In genomic region chr1:205565799-205566198, GRCh38 we compare ENCODE assay signal across 27 cellular contexts.
DNase-seq lines count a peak whose midpoint lies in the region; ATAC-seq, FAIRE-seq and TF ChIP-seq lines count a peak whose summit lies in the region.
"Had no signal": no experiment of that assay in that cellular context is flagged by ENCODE, and none has a peak within 500 bp of the region (broad histone marks: within the 10 kb centered on the region; RNA-seq: fewer than 3 reads in every experiment).

No MANE protein-coding gene starts in this region.

- POLR2A ChIA-PET in K562 (lab: Yijun Ruan, JAX) = interaction anchor here (0.6 to 1.0 kb wide), 4 partner anchors 10 to 1168 kb away, joined by 3 to 4 read pairs (median 3); no protein-coding TSS in a partner anchor

- no peak for TF ChIP-seq CTCF in K562 (IDR thresholded peaks at IDR 0.05 in 2 of 3, conservative IDR thresholded peaks at IDR 0.05 in 1 of 3; ENCODE audit: insufficient read depth in 2 of 3, low read depth in 1 of 3, low read length in 3 of 3)
- no peak for TF ChIP-seq CTCF in esophagus squamous epithelium (IDR thresholded peaks at IDR 0.05)

- H2AFZ ChIP-seq in K562 (ENCODE audit: low read depth, low read length) = no peak overlapping the region
- H2AFZ ChIP-seq: GM23248 had no signal

- no peak overlapping the region for H3K27ac ChIP-seq in K562 (ENCODE audit: extremely low read depth, low read depth, low read length)
- no peak overlapping the region for H3K27ac ChIP-seq in esophagus squamous epithelium
- H3K27ac ChIP-seq: A549, GM23248, SJCRH30 had no signal

- no peak for TF ChIP-seq POLR2A in K562 (conservative IDR thresholded peaks at IDR 0.05)
- TF ChIP-seq POLR2A in esophagus squamous epithelium (IDR thresholded peaks at IDR 0.05) = no peak

- no peak for TF ChIP-seq EP300 in K562 (IDR thresholded peaks at IDR 0.05; ENCODE audit: low read length)

- H3K79me2 ChIP-seq in K562 (ENCODE audit: control insufficient read depth, insufficient read depth, low read length) = no peaks in the 10 kb centered on the region

- H3K9me3 ChIP-seq in K562 (replicated peaks; ENCODE audit: control insufficient read depth, insufficient read depth, low read depth, low read length) (no peaks in the 10 kb centered on the region), esophagus squamous epithelium (peaks cover 0 to 12% (median 7%) of the 10 kb centered on the region in 3 donors)
- H3K9me3 ChIP-seq: SJCRH30 had no signal

- in situ Hi-C loops in K562 (cut with MboI) = no loop called here

- H3K9me1 ChIP-seq in K562 (ENCODE audit: control insufficient read depth, insufficient read depth, low read length) = no peaks in the 10 kb centered on the region

- H3K27me3 ChIP-seq in K562 (ENCODE audit: control insufficient read depth in 2 of 2, insufficient read depth in 2 of 2, low read length in 2 of 2) = peaks cover 23 to 37% of the 10 kb centered on the region in 2 experiments
- peaks cover 0 to 70% (median 1%) of the 10 kb centered on the region in 4 donors for H3K27me3 ChIP-seq in esophagus squamous epithelium

- CTCF ChIA-PET in K562 (lab: Yijun Ruan, JAX; ENCODE audit: low intra/inter-chr PET ratio) = no interaction called here

- no peaks in the 10 kb centered on the region for H4K20me1 ChIP-seq in K562 (replicated peaks; ENCODE audit: control insufficient read depth, insufficient read depth, low read length)

- TF ChIP-seq RAD21 in K562 (CRISPR knock-in tag; conservative IDR thresholded peaks at IDR 0.05 in 1 of 2, IDR thresholded peaks at IDR 0.05 in 1 of 2) = no peak

- H3K9ac ChIP-seq in K562 (ENCODE audit: insufficient read depth in 1 of 2, low read depth in 2 of 2, low read length in 2 of 2) = no peak overlapping the region
- H3K9ac ChIP-seq: GM23248 had no signal

- H3K36me3 ChIP-seq in K562 (ENCODE audit: control insufficient read depth, insufficient read depth, low read length) (no peaks in the 10 kb centered on the region), esophagus squamous epithelium (no peaks in the 10 kb centered on the region)
- H3K36me3 ChIP-seq: SJCRH30 had no signal

- FAIRE-seq in K562 (lab: Jason Lieb, UNC) = peak; percentile 19
- FAIRE-seq: A549, colon, HepG2 had no signal

- intact Hi-C loops in K562 (cut with micrococcal nuclease) (no loop called here), esophagus squamous epithelium (cut with DNase I) (no loop called here)

- no TSS peak for BruUV-seq in K562 (replicated peaks; lab: Mats Ljungman, UMichigan)

- H3K4me1 ChIP-seq in K562 (replicated peaks in 1 of 2; ENCODE audit: control insufficient read depth in 2 of 2, insufficient read depth in 2 of 2, low read length in 2 of 2) (peaks cover 0 to 7% of the 10 kb centered on the region in 2 experiments; a peak in 2 of 5 replicates), esophagus squamous epithelium (peaks cover 7 to 37% (median 20%) of the 10 kb centered on the region in 3 donors)
- H3K4me1 ChIP-seq: SJCRH30 had no signal

- H3K4me2 ChIP-seq in K562 (ENCODE audit: insufficient read depth, low read length) = no peak overlapping the region
- H3K4me2 ChIP-seq: A549 had no signal

- WGBS in K562 (ENCODE audit: insufficient coverage, low coverage, missing lambda C conversion rate) = 2% methylated on average over 3 of the region's 3 CpGs
- 38 to 67% methylated on average over 3 of the region's 3 CpGs for WGBS in esophagus squamous epithelium, 2 donors

- no peak overlapping the region for H3K4me3 ChIP-seq in K562
- H3K4me3 ChIP-seq in esophagus squamous epithelium = no peak overlapping the region
- H3K4me3 ChIP-seq: A549, GM23248, SJCRH30 had no signal

- DNase-seq in SIG-M5 treated with dmso at 0.1 percent for 504 hours (lab: John Stamatoyannopoulos, UW; ENCODE audit: unreplicated experiment) = peak; percentile 31
- no peak for DNase-seq in SIG-M5 (lab: John Stamatoyannopoulos, UW)
- peak; percentile 88 for DNase-seq in NCI-H146 (lab: John Stamatoyannopoulos, UW)
- DNase-seq in K562 (ENCODE audit: extremely low read depth in 1 of 4, low spot score in 3 of 4) = no peak
- DNase-seq in stimulated activated CD8-positive, alpha-beta memory T cell treated with anti-CD3 and anti-CD28 coated beads, Interleukin-4, amount 100 ng/mL, for 48 hours = peak; percentile 17
- DNase-seq in esophagus squamous epithelium (lab: John Stamatoyannopoulos, UW) = no peak
- no peak for DNase-seq in islet precursor cell
- DNase-seq: activated CD4-positive, alpha-beta T cell treated with anti-CD3 and anti-CD28 coated beads for 4 hours; activated naive CD8-positive, alpha-beta T cell treated with anti-CD3 and anti-CD28 coated beads, Interleukin-2, amount 50 U/mL, for 24 hours; glutamatergic neuron; GM23248; HFFc6; mesenchymal stem cell; naive B cell; NCI-H1105 treated with DMSO at 0.1 percent for 48 hours; occipital lobe; retina; SJCRH30; stimulated activated CD4-positive, alpha-beta T cell treated with anti-CD3 and anti-CD28 coated beads, Interleukin-12 subunit alpha, Interleukin-12 subunit beta, amount 100 ng/mL, for 4 hours; trophoblast cell had no signal

- ATAC-seq in K562 = no peak
- no peak for ATAC-seq in HG03469 (IDR thresholded peaks at IDR 0.05; ENCODE audit: unreplicated experiment)
- ATAC-seq: A549; activated naive CD8-positive, alpha-beta T cell treated with anti-CD3 and anti-CD28 coated beads, Interleukin-2, amount 50 U/mL, for 24 hours; activated T-helper 17 cell treated with anti-CD3 and anti-CD28 coated beads, Interleukin-2, amount 50 U/mL, for 72 hours; HepG2; Panc1; T-cell had no signal

TF ChIP-seq in K562, 482 proteins besides CTCF, POLR2A, EP300 and RAD21:
- TF ChIP-seq NFYB (IDR thresholded peaks at IDR 0.05; ENCODE audit: extremely low read depth, insufficient read length) (no peak), ZKSCAN8 (CRISPR knock-in tag; IDR thresholded peaks at IDR 0.05) (no peak), ZNF830 (CRISPR knock-in tag; IDR thresholded peaks at IDR 0.05) (no peak), KHSRP (IDR thresholded peaks at IDR 0.05) (no peak), NELFE (IDR thresholded peaks at IDR 0.05; ENCODE audit: insufficient read depth, insufficient read length) (no peak), TRIM24 (IDR thresholded peaks at IDR 0.05) (no peak)

Comparison
In these comparisons a context has a peak if more than half of its experiments do, and no peak if none do; other contexts are left out.
1. DNase-seq: peak in SIG-M5 treated with dmso at 0.1 percent for 504 hours (single experiment), NCI-H146 (single experiment) and stimulated activated CD8-positive, alpha-beta memory T cell treated with anti-CD3 and anti-CD28 coated beads, Interleukin-4, amount 100 ng/mL, for 48 hours (single experiment); none in SIG-M5 (single experiment), K562 (0 of 4), esophagus squamous epithelium (single experiment) and islet precursor cell (single experiment).